9 cellular contexts compared by ENCODE assay signal in genomic region chr2:202494300-202494699, GRCh38.
DNase-seq lines count a peak whose midpoint lies in the region; ATAC-seq and TF ChIP-seq lines count a peak whose summit lies in the region.
"Had no signal": no experiment of that assay in that cellular context is flagged by ENCODE, and none has a peak within 500 bp of the region (broad histone marks: within the 10 kb centered on the region; RNA-seq: fewer than 3 reads in every experiment).

No MANE protein-coding gene starts in this region.

- H3K27me3 ChIP-seq in H7 (ENCODE audit: control insufficient read depth, insufficient read depth, low read length) (no peaks in the 10 kb centered on the region), Panc1 (ENCODE audit: control insufficient read depth, insufficient read depth, low read length) (no peaks in the 10 kb centered on the region)

- no peak for TF ChIP-seq CTCF in Panc1 (IDR thresholded peaks at IDR 0.05)

- H3K27ac ChIP-seq in Panc1 (ENCODE audit: low read length) = no peak overlapping the region

- H3K9me3 ChIP-seq in Panc1 (ENCODE audit: control insufficient read depth, insufficient read depth, low read depth, low read length) = no peaks in the 10 kb centered on the region

- no peak overlapping the region for H3K27ac Mint-ChIP-seq in activated naive CD4-positive, alpha-beta T cell treated with anti-CD3 and anti-CD28 coated beads, Interleukin-2, amount 50 U/mL, for 72 hours

- H3K9me3 Mint-ChIP-seq in activated naive CD4-positive, alpha-beta T cell treated with anti-CD3 and anti-CD28 coated beads, Interleukin-2, amount 50 U/mL, for 72 hours = no peaks in the 10 kb centered on the region

- ATAC-seq in Panc1 (peak; percentile 63; the same call in 1 of the 2 replicates), sciatic nerve (peak; percentile 72), GM21360 (IDR thresholded peaks at IDR 0.05; ENCODE audit: unreplicated experiment) (no peak), GM21723 (IDR thresholded peaks at IDR 0.05; ENCODE audit: unreplicated experiment) (no peak), HG03571 (IDR thresholded peaks at IDR 0.05; ENCODE audit: unreplicated experiment) (no peak)
- no peak for ATAC-seq in activated naive CD4-positive, alpha-beta T cell treated with anti-CD3 and anti-CD28 coated beads, Interleukin-2, amount 50 U/mL, for 72 hours

- H3K4me3 ChIP-seq in H7 (ENCODE audit: insufficient read depth, low read depth, low read length) (no peak overlapping the region), Panc1 (ENCODE audit: low read depth in 2 of 2, low read length in 2 of 2) (no peak overlapping the region)

- in situ Hi-C loops in Panc1 (cut with HindIII; ENCODE audit: low pct_unique_long_range_greater_than_20kb, low sequenced_read_pairs) = no loop called here

- H3K36me3 Mint-ChIP-seq in activated naive CD4-positive, alpha-beta T cell treated with anti-CD3 and anti-CD28 coated beads, Interleukin-2, amount 50 U/mL, for 72 hours = no peaks in the 10 kb centered on the region

- TSS peak; percentile 5 for BruUV-seq in Panc1 (replicated peaks; lab: Mats Ljungman, UMichigan)

- POLR2A ChIA-PET in Panc1 (lab: Charles Lee) = no interaction called here

- DNase-seq in H7 (peak; percentile 35), Panc1 (ENCODE audit: low read depth, low spot score) (no peak), head of caudate nucleus (peak in 41 of 42 donors; percentile 19 to 79 (median 52)), sciatic nerve (ENCODE audit: low spot score) (no peak)
- no peak for DNase-seq in activated naive CD4-positive, alpha-beta T cell treated with anti-CD3 and anti-CD28 coated beads, Interleukin-2, amount 50 U/mL, for 72 hours (ENCODE audit: low spot score in 2 of 2)
- DNase-seq: activated CD4-positive, alpha-beta T cell treated with anti-CD3 and anti-CD28 coated beads, Interleukin-2, amount 50 U/mL, for 1 hour had no signal

- no peaks in the 10 kb centered on the region; the same call in 1 of the 2 replicates for H3K4me1 ChIP-seq in Panc1 (ENCODE audit: control insufficient read depth, insufficient read depth, low read length)

- intact Hi-C loops in Panc1 (cut with micrococcal nuclease; ENCODE audit: unreplicated experiment) (no loop called here), head of caudate nucleus (cut with DNase I) (no loop called here), sciatic nerve (cut with DNase I) (no loop called here)

- no peaks in the 10 kb centered on the region for H3K36me3 ChIP-seq in H7 (replicated peaks; ENCODE audit: control insufficient read depth, insufficient read depth, low read length)
- H3K36me3 ChIP-seq in Panc1 (ENCODE audit: control insufficient read depth, insufficient read depth, low read length) = no peaks in the 10 kb centered on the region

- CTCF ChIA-PET in Panc1 (lab: Charles Lee) = no interaction called here

Comparison
In these comparisons a context has a peak if more than half of its experiments do, and no peak if none do; other contexts are left out.
1. DNase-seq: peak in H7 (single experiment) and head of caudate nucleus (41 of 42); none in Panc1 (single experiment), sciatic nerve (single experiment) and activated naive CD4-positive, alpha-beta T cell treated with anti-CD3 and anti-CD28 coated beads, Interleukin-2, amount 50 U/mL, for 72 hours (0 of 2).
2. ATAC-seq: peak in Panc1 (single experiment) and sciatic nerve (single experiment); none in activated naive CD4-positive, alpha-beta T cell treated with anti-CD3 and anti-CD28 coated beads, Interleukin-2, amount 50 U/mL, for 72 hours (0 of 2), GM21360 (single experiment), GM21723 (single experiment) and HG03571 (single experiment).